ENCODE assay signal across 28 cellular contexts in the genomic region with DNA sequence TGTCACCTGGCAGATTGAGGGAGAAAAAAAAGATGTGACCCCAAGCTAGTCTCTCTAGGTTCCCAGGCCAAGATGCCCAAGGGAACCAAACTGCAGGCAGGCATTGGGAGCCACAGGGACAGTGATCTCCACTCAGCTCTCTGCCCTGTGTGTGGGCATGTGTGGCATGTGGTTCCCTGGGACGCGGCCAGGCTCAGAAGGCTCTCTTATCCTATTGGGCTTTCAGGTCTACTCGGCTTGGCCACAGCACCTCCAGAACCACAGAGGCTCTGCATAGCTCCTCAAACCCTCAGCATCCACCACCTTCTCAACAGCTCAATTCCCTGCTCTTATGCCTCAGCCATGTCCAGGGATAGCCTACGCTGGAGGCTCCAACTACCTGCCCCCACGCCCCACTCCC. TPM values are rescaled to one million over a fixed set of nuclear protein-coding genes. Genes with fewer than 3 reads are reported as not detected.
"Had no signal": no experiment of that assay in that cellular context is flagged by ENCODE, and none has a peak within 500 bp of the region (broad histone marks: within the 10 kb centered on the region; RNA-seq: fewer than 3 reads in every experiment).

No MANE protein-coding gene starts in this region.

- H3K36me3 Mint-ChIP-seq: natural killer cell had no signal

- ATAC-seq: left lobe of liver, natural killer cell, sciatic nerve, T-cell had no signal

- H3K27ac ChIP-seq: breast epithelium, testis had no signal

- H3K4me1 ChIP-seq: breast epithelium, testis had no signal

- DNase-seq: activated CD4-positive, alpha-beta T cell treated with anti-CD3 and anti-CD28 coated beads, Interleukin-2, amount 50 U/mL, for 4 hours; activated CD8-positive, alpha-beta memory T cell treated with anti-CD3 and anti-CD28 coated beads for 24 hours; activated CD8-positive, alpha-beta memory T cell treated with anti-CD3 and anti-CD28 coated beads, Interleukin-2, amount 50 U/mL, for 4 hours; activated naive CD4-positive, alpha-beta T cell; activated naive CD8-positive, alpha-beta T cell treated with anti-CD3 and anti-CD28 coated beads for 36 hours; activated T-cell treated with anti-CD3 and anti-CD28 coated beads, Interleukin-2, amount 50 U/mL, for 24 hours; kidney; natural killer cell; stimulated activated CD4-positive, alpha-beta T cell treated with anti-CD3 and anti-CD28 coated beads, Interleukin-15, amount 100 ng/mL, for 24 hours; stimulated activated CD8-positive, alpha-beta memory T cell treated with anti-CD3 and anti-CD28 coated beads, Interleukin-4, amount 100 ng/mL, for 48 hours; stimulated activated naive B cell treated with anti-CD40 and anti-IgM and Interleukin-4, amounts not matched to agents 10 μg/mL and 1 μg/mL and 100 μg/mL, for 72 hours; T-cell; testis had no signal

- H3K9me3 ChIP-seq: breast epithelium, testis had no signal

- H3K36me3 ChIP-seq: breast epithelium had no signal

- H3K27me3 ChIP-seq: breast epithelium, testis had no signal

- H3K4me1 Mint-ChIP-seq: activated naive CD8-positive, alpha-beta T cell treated with anti-CD3 and anti-CD28 coated beads for 36 hours; mesothelial cell of epicardium had no signal

- H3K4me3 ChIP-seq: breast epithelium, smooth muscle cell, testis had no signal

- H3K27me3 Mint-ChIP-seq: activated naive CD8-positive, alpha-beta T cell treated with anti-CD3 and anti-CD28 coated beads for 36 hours; activated T-cell treated with anti-CD3 and anti-CD28 coated beads, Interleukin-2, amount 50 U/mL, for 24 hours; stimulated activated naive B cell treated with anti-CD40 and anti-IgM and Interleukin-4, amounts not matched to agents 10 μg/mL and 1 μg/mL and 100 μg/mL, for 72 hours; T-cell; type B pancreatic cell had no signal

- H3K4me3 Mint-ChIP-seq: activated naive CD8-positive, alpha-beta T cell treated with anti-CD3 and anti-CD28 coated beads for 36 hours; activated T-cell treated with anti-CD3 and anti-CD28 coated beads, Interleukin-2, amount 50 U/mL, for 24 hours; mesothelial cell of epicardium; natural killer cell; stimulated activated naive B cell treated with anti-CD40 and anti-IgM and Interleukin-4, amounts not matched to agents 10 μg/mL and 1 μg/mL and 100 μg/mL, for 72 hours; T-cell; T-helper 2 cell treated with Interferon-gamma antibody and Interleukin-4, amounts not matched to agents 5 μg/mL and 100 μg/mL, for 36 hours; type B pancreatic cell had no signal

- H3K9me3 Mint-ChIP-seq: activated naive CD8-positive, alpha-beta T cell treated with anti-CD3 and anti-CD28 coated beads for 36 hours; activated T-cell treated with anti-CD3 and anti-CD28 coated beads, Interleukin-2, amount 50 U/mL, for 24 hours; activated T-helper 2 cell treated with anti-CD3 and anti-CD28 coated beads, Interferon-gamma antibody, Interleukin-2, Interleukin-4, amounts not matched to agents 10 μg/mL and 5 μg/mL and 100 μg/mL, durations not matched to agents 14 hours and 24 hours and 36 hours; mesothelial cell of epicardium; natural killer cell; stimulated activated naive B cell treated with anti-CD40 and anti-IgM and Interleukin-4, amounts not matched to agents 10 μg/mL and 1 μg/mL and 100 μg/mL, for 72 hours; T-cell; T-helper 2 cell treated with Interferon-gamma antibody and Interleukin-4, amounts not matched to agents 5 μg/mL and 100 μg/mL, for 36 hours; type B pancreatic cell had no signal

- H3K27ac Mint-ChIP-seq: activated naive CD8-positive, alpha-beta T cell treated with anti-CD3 and anti-CD28 coated beads for 36 hours; activated T-cell treated with anti-CD3 and anti-CD28 coated beads, Interleukin-2, amount 50 U/mL, for 24 hours; activated T-helper 2 cell treated with anti-CD3 and anti-CD28 coated beads, Interferon-gamma antibody, Interleukin-2, Interleukin-4, amounts not matched to agents 10 μg/mL and 5 μg/mL and 100 μg/mL, durations not matched to agents 14 hours and 24 hours and 36 hours; mesothelial cell of epicardium; natural killer cell; T-cell; T-helper 2 cell treated with Interferon-gamma antibody and Interleukin-4, amounts not matched to agents 5 μg/mL and 100 μg/mL, for 36 hours; type B pancreatic cell had no signal

RNA-seq across cellular contexts. Expression of gene TTC24, which starts 29.2 kb away (rescaled TPM):
- total RNA-seq: astrocyte, breast epithelium, chondrocyte, epithelial cell of proximal tubule, fibroblast of villous mesenchyme, left lobe of liver, lung microvascular endothelial cell, mesothelial cell of epicardium, osteocyte, pulmonary artery endothelial cell, sciatic nerve, smooth muscle cell, testis had no signal
- polyA plus RNA-seq: smooth muscle cell had no signal
